Comparison of ENCODE assay signal across 22 cellular contexts in genomic region chr5:41761663-41762062, GRCh38.
DNase-seq lines count a peak whose midpoint lies in the region; ATAC-seq and TF ChIP-seq lines count a peak whose summit lies in the region.
"Had no signal": no experiment of that assay in that cellular context is flagged by ENCODE, and none has a peak within 500 bp of the region (broad histone marks: within the 10 kb centered on the region; RNA-seq: fewer than 3 reads in every experiment).

No MANE protein-coding gene starts in this region.

- ATAC-seq in PC-3, result peak; percentile 67
- ATAC-seq in GM18867 (IDR thresholded peaks at IDR 0.05; ENCODE audit: unreplicated experiment), result no peak
- ATAC-seq: CD8-positive, alpha-beta T cell; GM12878; GM23338; HCT116 had no signal

- intact Hi-C loops in PC-3 (cut with micrococcal nuclease), result loop anchor here (1.0 kb wide), 1 partner anchor 74 kb away; no protein-coding TSS in a partner anchor

- H3K9ac ChIP-seq in PC-3 (ENCODE audit: low read length) (no peak overlapping the region), skeletal muscle satellite cell (ENCODE audit: low read depth, low read length) (no peak overlapping the region)
- H3K9ac ChIP-seq: BLaER1 treated with 17β-estradiol and CSF1 and Interleukin-3, amounts not matched to agents 10 nM and 100 nM had no signal

- H3K4me3 ChIP-seq in PC-3 (ENCODE audit: low read length) (no peak overlapping the region), skeletal muscle satellite cell (ENCODE audit: low read length) (no peak overlapping the region)
- H3K4me3 ChIP-seq: BLaER1 treated with 17β-estradiol and CSF1 and Interleukin-3, amounts not matched to agents 10 nM and 100 nM; GM12878; GM23338 had no signal

- TF ChIP-seq CTCF in 22Rv1 (IDR thresholded peaks at IDR 0.05), result no peak
- no peak for TF ChIP-seq CTCF in PC-3 (conservative IDR thresholded peaks at IDR 0.05; ENCODE audit: low read depth, low read length)
- no peak for TF ChIP-seq CTCF in chondrocyte (IDR thresholded peaks at IDR 0.05)

- H3F3A ChIP-seq in PC-3 (ENCODE audit: low read length, unreplicated experiment), result no peaks in the 10 kb centered on the region

- H3K36me3 ChIP-seq in PC-3 (ENCODE audit: low read depth, low read length), result no peaks in the 10 kb centered on the region
- no peaks in the 10 kb centered on the region for H3K36me3 ChIP-seq in skeletal muscle satellite cell (ENCODE audit: insufficient read depth, low read length)

- DNase-seq in PC-3 (no peak), chondrocyte (ENCODE audit: low spot score) (no peak), hepatic stellate cell (ENCODE audit: low spot score) (no peak), DMS 273 (lab: John Stamatoyannopoulos, UW; ENCODE audit: unreplicated experiment) (no peak)
- DNase-seq: 8988T; Calu3; CD8-positive, alpha-beta T cell; DMS 273 treated with DMSO at 0.1 percent for 48 hours; DMS53; DND-41; EL; H7; HFFc6 had no signal

- H3K4me1 ChIP-seq in PC-3 (ENCODE audit: insufficient read depth, low read length), result 0 out of 2 replicates have a peak, but pooled peaks cover 5% of the 10 kb centered on the region
- H3K4me1 ChIP-seq in skeletal muscle satellite cell (ENCODE audit: control insufficient read depth, insufficient read depth, low read length), result peaks cover 34% of the 10 kb centered on the region

- POLR2A ChIA-PET in PC-3 (lab: Charles Lee; ENCODE audit: unreplicated experiment), result no interaction called here

- no peaks in the 10 kb centered on the region for H3K9me2 ChIP-seq in PC-3 (replicated peaks; ENCODE audit: low read length)

- H3K27ac ChIP-seq in 22Rv1 (peak overlapping the region; percentile 73), PC-3 (ENCODE audit: low read length) (no peak overlapping the region)
- H3K27ac ChIP-seq: BLaER1 treated with 17β-estradiol and CSF1 and Interleukin-3, amounts not matched to agents 10 nM and 100 nM; HL-60 had no signal

- no peaks in the 10 kb centered on the region for H3K9me3 Mint-ChIP-seq in chondrocyte (ENCODE audit: low read depth)
- H3K9me3 Mint-ChIP-seq: CD8-positive, alpha-beta T cell; GM23338; HFFc6 had no signal

- no peaks in the 10 kb centered on the region for H3K27me3 Mint-ChIP-seq in chondrocyte (ENCODE audit: low read depth)
- H3K27me3 Mint-ChIP-seq: B cell had no signal

- H3K79me2 ChIP-seq in PC-3 (ENCODE audit: low read length), result no peaks in the 10 kb centered on the region

- H3K36me3 Mint-ChIP-seq in chondrocyte (ENCODE audit: low read depth), result peaks cover 13% of the 10 kb centered on the region

- H3K4me2 ChIP-seq in PC-3 (ENCODE audit: low read length) (no peak overlapping the region), skeletal muscle satellite cell (ENCODE audit: low read length) (peak overlapping the region; percentile 75)
- H3K4me2 ChIP-seq: BLaER1 treated with 17β-estradiol and CSF1 and Interleukin-3, amounts not matched to agents 10 nM and 100 nM; GM23338 had no signal

- no peaks in the 10 kb centered on the region for H3K27me3 ChIP-seq in PC-3 (ENCODE audit: low read length)
- no peaks in the 10 kb centered on the region for H3K27me3 ChIP-seq in skeletal muscle satellite cell (ENCODE audit: control insufficient read depth, insufficient read depth, low read length)
- H3K27me3 ChIP-seq: BLaER1 treated with 17β-estradiol and CSF1 and Interleukin-3, amounts not matched to agents 10 nM and 100 nM had no signal

- no peak overlapping the region for H2AFZ ChIP-seq in PC-3 (ENCODE audit: low read length)
- H2AFZ ChIP-seq: GM23338 had no signal

- H3K9me3 ChIP-seq in PC-3 (ENCODE audit: low read length) (no peaks in the 10 kb centered on the region), skeletal muscle satellite cell (replicated peaks; ENCODE audit: low read length) (no peaks in the 10 kb centered on the region)
- H3K9me3 ChIP-seq: BLaER1 treated with 17β-estradiol and CSF1 and Interleukin-3, amounts not matched to agents 10 nM and 100 nM had no signal

- H3K4me3 Mint-ChIP-seq in chondrocyte (ENCODE audit: unreplicated experiment), result no peak overlapping the region
- H3K4me3 Mint-ChIP-seq: B cell; CD8-positive, alpha-beta T cell; GM23338; HFFc6 had no signal

- BruUV-seq in PC-3 (replicated peaks; lab: Mats Ljungman, UMichigan), result no TSS peak

- H3K4me1 Mint-ChIP-seq in chondrocyte (ENCODE audit: low read depth), result peaks cover 59% of the 10 kb centered on the region
- H3K4me1 Mint-ChIP-seq: B cell, GM23338 had no signal

- no peaks in the 10 kb centered on the region for H4K20me1 ChIP-seq in PC-3 (ENCODE audit: low read length)
- H4K20me1 ChIP-seq: BLaER1 treated with 17β-estradiol and CSF1 and Interleukin-3, amounts not matched to agents 10 nM and 100 nM had no signal

- CTCF ChIA-PET in PC-3 (lab: Charles Lee), result no interaction called here

- H3K27ac Mint-ChIP-seq in chondrocyte (ENCODE audit: unreplicated experiment), result peak overlapping the region; percentile 65
- H3K27ac Mint-ChIP-seq: B cell; CD8-positive, alpha-beta T cell; GM23338; HFFc6 had no signal
